20 cellular contexts compared by ENCODE assay signal in the genomic region with DNA sequence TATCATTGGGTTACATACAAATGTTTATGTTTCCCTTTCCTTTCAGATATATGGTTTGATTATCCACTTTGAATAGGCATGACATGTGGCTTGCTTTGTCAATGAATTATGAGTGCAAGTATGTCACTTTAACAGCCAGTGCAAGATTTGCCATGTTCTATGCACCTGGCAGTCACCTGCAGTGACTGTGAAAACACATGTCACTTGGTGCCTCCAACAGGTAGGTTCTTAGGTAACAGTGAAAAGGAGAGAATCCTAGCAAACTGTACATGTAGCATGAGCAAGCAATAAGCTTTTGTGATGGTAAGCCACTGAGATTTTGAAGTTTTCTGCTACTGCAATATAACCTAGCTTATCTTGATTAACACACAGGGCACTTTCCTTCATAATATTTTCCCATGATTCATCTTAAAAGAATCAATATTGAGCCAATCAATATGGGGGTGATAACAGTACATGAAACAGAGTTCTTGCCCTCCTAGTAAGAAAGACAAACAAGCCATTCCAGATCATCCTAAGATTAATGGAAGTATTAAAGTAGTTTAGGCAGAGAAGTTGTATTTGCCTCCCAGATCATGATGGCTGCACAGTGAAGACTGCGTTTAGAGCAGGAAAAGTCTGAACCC. TPM values are rescaled to one million over a fixed set of nuclear protein-coding genes. Genes with fewer than 3 reads are reported as not detected.
DNase-seq lines count a peak whose midpoint lies in the region; ATAC-seq and TF ChIP-seq lines count a peak whose summit lies in the region.
"Had no signal": no experiment of that assay in that cellular context is flagged by ENCODE, and none has a peak within 500 bp of the region (broad histone marks: within the 10 kb centered on the region; RNA-seq: fewer than 3 reads in every experiment).

No MANE protein-coding gene starts in this region.

- CTCF ChIA-PET in Caco-2 (lab: Charles Lee) = interaction anchor here (0.7 to 1.7 kb wide), 2 partner anchors 8 to 35 kb away, joined by 3 to 6 read pairs; partner anchors contain the start of gene RALA

- intact Hi-C loops in Caco-2 (cut with micrococcal nuclease; ENCODE audit: unreplicated experiment) = no loop called here

- H3K27me3 ChIP-seq in Caco-2 (replicated peaks; ENCODE audit: control insufficient read depth, insufficient read depth, low read length) (no peaks in the 10 kb centered on the region), osteoblast (ENCODE audit: insufficient read depth, low read length) (no peaks in the 10 kb centered on the region)

- no TSS peak for BruUV-seq in Caco-2 (replicated peaks; lab: Mats Ljungman, UMichigan)

- peaks cover 22% of the 10 kb centered on the region for H3K4me1 Mint-ChIP-seq in Caco-2 (ENCODE audit: low read depth, unreplicated experiment)

- no peaks in the 10 kb centered on the region for H3K79me2 ChIP-seq in osteoblast (ENCODE audit: insufficient read depth, low read length)

- H3K27ac Mint-ChIP-seq in Caco-2 (ENCODE audit: unreplicated experiment) = peak overlapping the region; percentile 24
- H3K27ac Mint-ChIP-seq: GM23338; T-helper 1 cell treated with Interleukin-12 subunit alpha and Interleukin-12 subunit beta and Interleukin-4 antibody, amounts not matched to agents 30 μg/mL and 1 μg/mL, for 36 hours had no signal

- no peaks in the 10 kb centered on the region for H3K9me3 ChIP-seq in Caco-2
- no peaks in the 10 kb centered on the region for H3K9me3 ChIP-seq in osteoblast (ENCODE audit: low read depth, low read length)

- no peak overlapping the region for H2AFZ ChIP-seq in osteoblast (ENCODE audit: low read length)
- H2AFZ ChIP-seq: GM23338, PC-9 had no signal

- peak overlapping the region; percentile 5 for H3K4me3 Mint-ChIP-seq in Caco-2 (ENCODE audit: unreplicated experiment)
- H3K4me3 Mint-ChIP-seq: GM23338; T-helper 1 cell treated with Interleukin-12 subunit alpha and Interleukin-12 subunit beta and Interleukin-4 antibody, amounts not matched to agents 30 μg/mL and 1 μg/mL, for 36 hours had no signal

- POLR2A ChIA-PET in Caco-2 (lab: Charles Lee) = no interaction called here

- H3K27me3 Mint-ChIP-seq in Caco-2 (ENCODE audit: insufficient read depth, unreplicated experiment) = no peaks in the 10 kb centered on the region

- peak in 2 of 3 experiments; percentile 22 to 72 for DNase-seq in NCI-H1417 (lab: John Stamatoyannopoulos, UW)
- no peak for DNase-seq in NCI-H1417 treated with DMSO at 0.1 percent for 48 hours (lab: John Stamatoyannopoulos, UW)
- DNase-seq in Caco-2 = no peak
- DNase-seq in NCI-H69 (lab: John Stamatoyannopoulos, UW) = peak; percentile 42
- no peak for DNase-seq in osteoblast (ENCODE audit: insufficient read length, low spot score, missing footprints)
- no peak for DNase-seq in activated CD4-positive, alpha-beta T cell treated with anti-CD3 and anti-CD28 coated beads for 48 hours
- DNase-seq in substantia nigra (lab: John Stamatoyannopoulos, UW) = no peak
- DNase-seq: C1 segment of cervical spinal cord, DMS79, GF-D8, KG1, NCI-H1048, NCI-H187, NCI-H524 treated with DMSO at 0.1 percent for 48 hours had no signal

- H3K27ac ChIP-seq in osteoblast (ENCODE audit: low read depth, low read length) (peak overlapping the region; percentile 38), substantia nigra (ENCODE audit: low read depth, low read length, poor library complexity, severe bottlenecking) (no peak overlapping the region)
- H3K27ac ChIP-seq: PC-9, SK-N-MC had no signal

- H3K36me3 ChIP-seq in Caco-2 (ENCODE audit: control insufficient read depth, insufficient read depth, low read length) (no peaks in the 10 kb centered on the region), osteoblast (ENCODE audit: insufficient read depth, low read length) (no peaks in the 10 kb centered on the region)

- no peaks in the 10 kb centered on the region for H3K9me3 Mint-ChIP-seq in Caco-2 (ENCODE audit: unreplicated experiment)
- H3K9me3 Mint-ChIP-seq: GM23338; T-helper 1 cell treated with Interleukin-12 subunit alpha and Interleukin-12 subunit beta and Interleukin-4 antibody, amounts not matched to agents 30 μg/mL and 1 μg/mL, for 36 hours had no signal

- H3K4me3 ChIP-seq in Caco-2 (ENCODE audit: low read depth, low read length) (no peak overlapping the region), osteoblast (ENCODE audit: insufficient read depth, low read length) (no peak overlapping the region)
- H3K4me3 ChIP-seq: GM23338, PC-9, SK-N-MC had no signal

- no peaks in the 10 kb centered on the region for H4K20me1 ChIP-seq in osteoblast (ENCODE audit: insufficient read depth, low read length)

- peaks cover 15% of the 10 kb centered on the region for H3K4me1 ChIP-seq in Caco-2
- H3K4me1 ChIP-seq in osteoblast (ENCODE audit: insufficient read depth, low read length) = peaks cover 37% of the 10 kb centered on the region

- no peak for ATAC-seq in GM21723 (IDR thresholded peaks at IDR 0.05; ENCODE audit: unreplicated experiment)
- ATAC-seq: GM23338, Right ventricle myocardium inferior had no signal

- TF ChIP-seq CTCF in Caco-2 (IDR thresholded peaks at IDR 0.05; ENCODE audit: insufficient read depth in 1 of 2, low read depth in 1 of 2, low read length in 1 of 2, severe bottlenecking in 1 of 2, unreplicated experiment in 1 of 2) = no peak
- TF ChIP-seq CTCF in osteoblast (IDR thresholded peaks at IDR 0.05; ENCODE audit: extremely low read depth, low read depth, low read length) = no peak

- no peaks in the 10 kb centered on the region for H3K36me3 Mint-ChIP-seq in Caco-2 (ENCODE audit: insufficient read depth, unreplicated experiment)

- no peak overlapping the region for H3K4me2 ChIP-seq in osteoblast (ENCODE audit: insufficient read depth, low read length)
- H3K4me2 ChIP-seq: GM23338, PC-9 had no signal

RNA-seq across cellular contexts. Expression of gene RALA, which starts 7.9 kb away (rescaled TPM):
- 41.7 and 43.5 TPM in 2 replicates for total RNA-seq in Caco-2 (2022)
- 38.4 and 44.5 TPM in 2 replicates for total RNA-seq in osteoblast

RNA-seq across cellular contexts. Expression of gene YAE1, which starts 49.3 kb away (rescaled TPM):
- total RNA-seq in Caco-2 (2022) = 22.4 and 22.7 TPM in 2 replicates
- 29.0 and 32.7 TPM in 2 replicates for total RNA-seq in osteoblast

Comparison
In these comparisons a context has a peak if more than half of its experiments do, and no peak if none do; other contexts are left out.
1. DNase-seq: peak in NCI-H1417 (2 of 3) and NCI-H69 (single experiment); none in NCI-H1417 treated with DMSO at 0.1 percent for 48 hours (single experiment), Caco-2 (0 of 2), osteoblast (single experiment), activated CD4-positive, alpha-beta T cell treated with anti-CD3 and anti-CD28 coated beads for 48 hours (single experiment) and substantia nigra (0 of 49).